Comparison of ENCODE assay signal across 17 cellular contexts in genomic region chr15:67859331-67859946, GRCh38. TPM values are rescaled to one million over a fixed set of nuclear protein-coding genes. Genes with fewer than 3 reads are reported as not detected.
DNase-seq lines count a peak whose midpoint lies in the region; ATAC-seq, FAIRE-seq and TF ChIP-seq lines count a peak whose summit lies in the region.
"Had no signal": no experiment of that assay in that cellular context is flagged by ENCODE, and none has a peak within 500 bp of the region (broad histone marks: within the 10 kb centered on the region; RNA-seq: fewer than 3 reads in every experiment).

No MANE protein-coding gene starts in this region.

- POLR2A ChIA-PET in HepG2 (lab: Yijun Ruan, JAX), result no interaction called here
- POLR2A ChIA-PET in K562 (lab: Yijun Ruan, JAX), result no interaction called here
- POLR2A ChIA-PET in SK-N-SH (lab: Yijun Ruan, JAX), result no interaction called here

- H3K9me3 Mint-ChIP-seq in neural progenitor cell, result no peaks in the 10 kb centered on the region
- no peaks in the 10 kb centered on the region for H3K9me3 Mint-ChIP-seq in activated T-cell treated with anti-CD3 and anti-CD28 coated beads, Interleukin-2, amount 50 U/mL, for 4 hours
- H3K9me3 Mint-ChIP-seq: IgD-negative memory B cell had no signal

- TF ChIP-seq EP300 in HepG2 (IDR thresholded peaks at IDR 0.05; ENCODE audit: low read depth in 2 of 2, low read length in 2 of 2), result no peak
- no peak for TF ChIP-seq EP300 in HepG2 (CRISPR knock-in tag; IDR thresholded peaks at IDR 0.05; ENCODE audit: borderline replicate concordance)
- TF ChIP-seq EP300 in K562 (IDR thresholded peaks at IDR 0.05; ENCODE audit: low read length), result no peak
- TF ChIP-seq EP300 in SK-N-SH (IDR thresholded peaks at IDR 0.05; ENCODE audit: borderline replicate concordance in 1 of 2, low read depth in 1 of 2, low read length in 1 of 2), result no peak

- H3K36me3 Mint-ChIP-seq in neural progenitor cell, result no peaks in the 10 kb centered on the region
- H3K36me3 Mint-ChIP-seq in activated T-cell treated with anti-CD3 and anti-CD28 coated beads, Interleukin-2, amount 50 U/mL, for 4 hours (ENCODE audit: insufficient read depth), result no peaks in the 10 kb centered on the region

- no peak overlapping the region for H3K9ac ChIP-seq in HepG2 (ENCODE audit: insufficient read depth, low read depth, low read length)
- no peak overlapping the region for H3K9ac ChIP-seq in K562 (ENCODE audit: insufficient read depth in 1 of 2, low read depth in 2 of 2, low read length in 2 of 2)
- H3K9ac ChIP-seq in neural progenitor cell, result no peak overlapping the region
- H3K9ac ChIP-seq in SK-N-SH, result no peak overlapping the region

- H3K9me2 ChIP-seq in SK-N-SH, result no peaks in the 10 kb centered on the region

- H3K27me3 Mint-ChIP-seq in neural progenitor cell (ENCODE audit: insufficient read depth, low read depth), result peaks cover 21% of the 10 kb centered on the region
- H3K27me3 Mint-ChIP-seq in activated T-cell treated with anti-CD3 and anti-CD28 coated beads, Interleukin-2, amount 50 U/mL, for 4 hours (ENCODE audit: low read depth), result peaks cover 4% of the 10 kb centered on the region
- H3K27me3 Mint-ChIP-seq: IgD-negative memory B cell had no signal

- BruUV-seq in HepG2 (replicated peaks; lab: Mats Ljungman, UMichigan), result no TSS peak
- no TSS peak for BruUV-seq in K562 (replicated peaks; lab: Mats Ljungman, UMichigan)

- DNase-seq in HepG2 (ENCODE audit: low spot score) (no peak), right lobe of liver (no peak), K562 (ENCODE audit: extremely low read depth in 1 of 4, low spot score in 3 of 4) (no peak), neural progenitor cell (ENCODE audit: low spot score) (no peak), cerebellar nuclear complex (lab: John Stamatoyannopoulos, UW) (no peak), GM13977 (ENCODE audit: low spot score) (no peak), SK-N-SH (no peak)
- DNase-seq in activated T-cell treated with anti-CD3 and anti-CD28 coated beads, Interleukin-2, amount 50 U/mL, for 4 hours, result no peak
- DNase-seq: 8988T, NCI-H146, NCI-H2081 treated with DMSO at 0.1 percent for 48 hours, NCI-H2227 treated with DMSO at 0.1 percent for 48 hours, NCI-H526 treated with DMSO at 0.1 percent for 48 hours, PC-9 had no signal

- H3K4me3 ChIP-seq in HepG2 (replicated peaks in 1 of 3; ENCODE audit: insufficient read depth in 1 of 3, low read depth in 2 of 3, low read length in 3 of 3) (no peak overlapping the region), right lobe of liver (no peak overlapping the region), K562 (no peak overlapping the region), neural progenitor cell (no peak overlapping the region), SK-N-SH (ENCODE audit: low read depth in 2 of 2, low read length in 1 of 2) (no peak overlapping the region)
- H3K4me3 ChIP-seq: HAP-1, PC-9 had no signal

- H3K4me1 ChIP-seq in HepG2 (ENCODE audit: insufficient read depth, low read length) (peaks cover 55% of the 10 kb centered on the region), right lobe of liver (peaks cover 0 to 4% (median 0%) of the 10 kb centered on the region in 4 donors), K562 (replicated peaks in 1 of 2; ENCODE audit: control insufficient read depth in 2 of 2, insufficient read depth in 2 of 2, low read length in 2 of 2) (peaks cover 10 to 14% of the 10 kb centered on the region in 2 experiments; a peak in 4 of 5 replicates), neural progenitor cell (peaks cover 9% of the 10 kb centered on the region), SK-N-SH (ENCODE audit: control insufficient read depth in 1 of 2, insufficient read depth in 2 of 2, low read depth in 1 of 2, low read length in 1 of 2) (peaks cover 0 to 8% of the 10 kb centered on the region in 2 experiments; a peak in 1 of 4 replicates)

- H3K4me1 Mint-ChIP-seq in neural progenitor cell, result peaks cover 47% of the 10 kb centered on the region
- H3K4me1 Mint-ChIP-seq in activated T-cell treated with anti-CD3 and anti-CD28 coated beads, Interleukin-2, amount 50 U/mL, for 4 hours (ENCODE audit: low read depth), result peaks cover 6% of the 10 kb centered on the region

- WGBS in HepG2 (ENCODE audit: low lambda C conversion rate), result 64% methylated on average over 5 of the region's 5 CpGs
- 67% methylated on average over 4 of the region's 5 CpGs for WGBS in right lobe of liver (ENCODE audit: insufficient coverage, low coverage, low lambda C conversion rate, missing lambda C conversion rate)
- 43% methylated on average over 5 of the region's 5 CpGs for WGBS in K562 (ENCODE audit: insufficient coverage, low coverage, missing lambda C conversion rate)
- 80% methylated on average over 5 of the region's 5 CpGs for WGBS in SK-N-SH (ENCODE audit: low lambda C conversion rate)

- H3F3A ChIP-seq in neural progenitor cell (ENCODE audit: low read depth) (peaks cover 17% of the 10 kb centered on the region), SK-N-SH (replicated peaks; ENCODE audit: insufficient read depth) (no peaks in the 10 kb centered on the region)

- in situ Hi-C loops in HepG2 (cut with HindIII; ENCODE audit: extremely low pct_ligation_motif_present, low pct_unique_long_range_greater_than_20kb), result loop anchor here (5.0 kb wide), 1 partner anchor 298 kb away; no protein-coding TSS in a partner anchor
- in situ Hi-C loops in K562 (cut with MboI), result no loop called here
- in situ Hi-C loops in GM13977 (cut with MboI; ENCODE audit: low pct_unique_long_range_greater_than_20kb, low sequenced_read_pairs, unreplicated experiment), result no loop called here

- H3K27ac Mint-ChIP-seq in neural progenitor cell, result peak overlapping the region; percentile 50
- H3K27ac Mint-ChIP-seq: IgD-negative memory B cell had no signal

- no peaks in the 10 kb centered on the region for H3K27me3 ChIP-seq in HepG2 (ENCODE audit: control insufficient read depth in 1 of 2, insufficient read depth in 2 of 2, low read length in 2 of 2)
- H3K27me3 ChIP-seq in right lobe of liver, result no peaks in the 10 kb centered on the region
- H3K27me3 ChIP-seq in K562 (ENCODE audit: control insufficient read depth in 2 of 2, insufficient read depth in 2 of 2, low read length in 2 of 2), result no peaks in the 10 kb centered on the region
- no peaks in the 10 kb centered on the region for H3K27me3 ChIP-seq in neural progenitor cell
- no peaks in the 10 kb centered on the region for H3K27me3 ChIP-seq in SK-N-SH (ENCODE audit: insufficient read depth)

- intact Hi-C loops in HepG2 (cut with micrococcal nuclease; ENCODE audit: unreplicated experiment) (no loop called here), right lobe of liver (cut with DNase I) (loop anchor here in 1 of 2 donors (10.0 kb wide), 1 partner anchor 295 kb away; no protein-coding TSS in a partner anchor), K562 (cut with micrococcal nuclease) (no loop called here)

- no peak overlapping the region for H3K27ac ChIP-seq in HepG2 (ENCODE audit: extremely low read length, insufficient read depth, low read length)
- H3K27ac ChIP-seq in right lobe of liver, result no peak overlapping the region
- no peak overlapping the region for H3K27ac ChIP-seq in K562 (ENCODE audit: extremely low read depth, low read depth, low read length)
- no peak overlapping the region for H3K27ac ChIP-seq in neural progenitor cell
- no peak overlapping the region for H3K27ac ChIP-seq in SK-N-SH (ENCODE audit: low read depth in 2 of 2, low read length in 1 of 2)
- H3K27ac ChIP-seq: PC-9 had no signal

- no peak overlapping the region for H3K4me3 Mint-ChIP-seq in neural progenitor cell
- H3K4me3 Mint-ChIP-seq in activated T-cell treated with anti-CD3 and anti-CD28 coated beads, Interleukin-2, amount 50 U/mL, for 4 hours, result no peak overlapping the region

- H4K20me1 ChIP-seq in HepG2 (ENCODE audit: insufficient read depth, low read length) (no peaks in the 10 kb centered on the region), K562 (replicated peaks; ENCODE audit: control insufficient read depth, insufficient read depth, low read length) (no peaks in the 10 kb centered on the region), neural progenitor cell (ENCODE audit: low read depth) (no peaks in the 10 kb centered on the region), SK-N-SH (ENCODE audit: insufficient read depth) (no peaks in the 10 kb centered on the region)

- no peak overlapping the region for H3K4me2 ChIP-seq in HepG2 (ENCODE audit: low read depth, low read length)
- H3K4me2 ChIP-seq in K562 (ENCODE audit: insufficient read depth, low read length), result no peak overlapping the region
- H3K4me2 ChIP-seq in neural progenitor cell, result no peak overlapping the region
- no peak overlapping the region for H3K4me2 ChIP-seq in SK-N-SH
- H3K4me2 ChIP-seq: PC-9 had no signal

- no peaks in the 10 kb centered on the region for H3K9me1 ChIP-seq in K562 (ENCODE audit: control insufficient read depth, insufficient read depth, low read length)

- H3K79me2 ChIP-seq in HepG2 (ENCODE audit: insufficient read depth, low read length), result no peaks in the 10 kb centered on the region
- no peaks in the 10 kb centered on the region for H3K79me2 ChIP-seq in K562 (ENCODE audit: control insufficient read depth, insufficient read depth, low read length)
- no peaks in the 10 kb centered on the region for H3K79me2 ChIP-seq in neural progenitor cell (ENCODE audit: low read depth)
- H3K79me2 ChIP-seq in SK-N-SH (ENCODE audit: insufficient read depth), result no peaks in the 10 kb centered on the region

- TF ChIP-seq RAD21 in HepG2 (CRISPR knock-in tag; IDR thresholded peaks at IDR 0.05), result no peak
- TF ChIP-seq RAD21 in K562 (CRISPR knock-in tag; conservative IDR thresholded peaks at IDR 0.05 in 1 of 2, IDR thresholded peaks at IDR 0.05 in 1 of 2), result no peak
- TF ChIP-seq RAD21 in SK-N-SH (IDR thresholded peaks at IDR 0.05; ENCODE audit: low read length), result no peak

- CTCF ChIA-PET in HepG2 (lab: Yijun Ruan, JAX; ENCODE audit: low intra/inter-chr PET ratio, low total read pairs) (no interaction called here), K562 (lab: Yijun Ruan, JAX; ENCODE audit: low intra/inter-chr PET ratio) (interaction anchor here (0.6 to 0.8 kb wide), 2 partner anchors 81 to 295 kb away, joined by 3 to 5 read pairs; no protein-coding TSS in a partner anchor), SK-N-SH (lab: Yijun Ruan, JAX) (interaction anchor here (1.3 kb wide), 1 partner anchor 295 kb away, joined by 3 read pairs; no protein-coding TSS in a partner anchor)

- H2AFZ ChIP-seq in HepG2 (ENCODE audit: low read length), result no peak overlapping the region
- H2AFZ ChIP-seq in K562 (ENCODE audit: low read depth, low read length), result no peak overlapping the region
- H2AFZ ChIP-seq in neural progenitor cell (replicated peaks), result no peak overlapping the region
- no peak overlapping the region for H2AFZ ChIP-seq in SK-N-SH (ENCODE audit: low read depth)
- H2AFZ ChIP-seq: PC-9 had no signal

- FAIRE-seq in HepG2 (lab: Jason Lieb, UNC) (no peak), K562 (lab: Jason Lieb, UNC) (no peak)

- H3K9me3 ChIP-seq in HepG2 (ENCODE audit: low read length) (no peaks in the 10 kb centered on the region), right lobe of liver (no peaks in the 10 kb centered on the region), K562 (replicated peaks; ENCODE audit: control insufficient read depth, insufficient read depth, low read depth, low read length) (no peaks in the 10 kb centered on the region), neural progenitor cell (ENCODE audit: low read depth) (no peaks in the 10 kb centered on the region), SK-N-SH (no peaks in the 10 kb centered on the region)
- H3K9me3 ChIP-seq: HAP-1 had no signal

- TF ChIP-seq CTCF in HepG2 (CRISPR knock-in tag; IDR thresholded peaks at IDR 0.05) (no peak), right lobe of liver (IDR thresholded peaks at IDR 0.05) (no peak), K562 (IDR thresholded peaks at IDR 0.05 in 2 of 3, conservative IDR thresholded peaks at IDR 0.05 in 1 of 3; ENCODE audit: insufficient read depth in 2 of 3, low read depth in 1 of 3, low read length in 3 of 3) (no peak), neural progenitor cell (IDR thresholded peaks at IDR 0.05) (no peak), GM13977 (IDR thresholded peaks at IDR 0.05; ENCODE audit: extremely low read depth, insufficient read depth, missing control alignments) (no peak), SK-N-SH (IDR thresholded peaks at IDR 0.05) (no peak)

- TF ChIP-seq POLR2A in HepG2 (IDR thresholded peaks at IDR 0.05; ENCODE audit: insufficient read depth in 1 of 2, low read depth in 2 of 2, low read length in 2 of 2) (no peak), right lobe of liver (IDR thresholded peaks at IDR 0.05) (no peak), K562 (conservative IDR thresholded peaks at IDR 0.05) (no peak)

- H3K36me3 ChIP-seq in HepG2 (replicated peaks in 1 of 2; ENCODE audit: control insufficient read depth in 1 of 2, insufficient read depth in 2 of 2, low read length in 2 of 2) (no peaks in the 10 kb centered on the region), right lobe of liver (no peaks in the 10 kb centered on the region), K562 (ENCODE audit: control insufficient read depth, insufficient read depth, low read length) (no peaks in the 10 kb centered on the region), neural progenitor cell (no peaks in the 10 kb centered on the region), SK-N-SH (replicated peaks in 1 of 2; ENCODE audit: control insufficient read depth in 1 of 2, insufficient read depth in 2 of 2, low read length in 1 of 2) (no peaks in the 10 kb centered on the region)
- H3K36me3 ChIP-seq: HAP-1 had no signal

- ATAC-seq in HepG2 (no peak), right lobe of liver (no peak), K562 (no peak)
- ATAC-seq in activated T-cell treated with anti-CD3 and anti-CD28 coated beads, Interleukin-2, amount 50 U/mL, for 4 hours, result no peak

RNA-seq across cellular contexts. Expression of gene RNU6-1, which starts 19.6 kb away (rescaled TPM):
- total RNA-seq in HepG2 (2016; rRNA removed; fragmentation: Illumina TruSeq; extraction: Trizol), result under 0.01 TPM in 1 of 2 replicates, not detected in the other
- total RNA-seq in HepG2 (2016; cell fraction: cytosol; rRNA removed; fragmentation: Illumina TruSeq; extraction: Trizol; ENCODE audit: low read depth), result under 0.01 TPM in 2 replicates
- under 0.01 TPM in 1 of 2 replicates, not detected in the other for total RNA-seq in HepG2 (2016; cell fraction: insoluble cytoplasmic fraction; rRNA removed; fragmentation: Illumina TruSeq; extraction: Trizol)
- under 0.01 TPM in 1 of 2 replicates, not detected in the other for total RNA-seq in HepG2 (2016; cell fraction: membrane; rRNA removed; fragmentation: Illumina TruSeq; extraction: Trizol)
- not detected in 2 replicates for total RNA-seq in HepG2 (2016; cell fraction: nucleus; rRNA removed; fragmentation: Illumina TruSeq; extraction: Trizol)
- polyA plus RNA-seq in HepG2 (2011; rRNA removed), result not detected in 2 replicates
- polyA plus RNA-seq in HepG2 (2011; cell fraction: cytosol; rRNA removed), result not detected in 2 replicates
- polyA plus RNA-seq in HepG2 (2011; cell fraction: nucleus; rRNA removed), result not detected in 2 replicates
- not detected in 2 replicates for polyA plus RNA-seq in HepG2 (2012)
- not detected in 2 replicates for polyA plus RNA-seq in HepG2 (2016; cell fraction: cytosol; fragmentation: Illumina TruSeq; extraction: Trizol; ENCODE audit: low read depth)
- polyA plus RNA-seq in HepG2 (2016; cell fraction: insoluble cytoplasmic fraction; fragmentation: Illumina TruSeq; extraction: Trizol; ENCODE audit: low read depth), result not detected in 2 replicates
- not detected in 2 replicates for polyA plus RNA-seq in HepG2 (2016; cell fraction: membrane; fragmentation: Illumina TruSeq; extraction: Trizol; ENCODE audit: low read depth)
- polyA plus RNA-seq in HepG2 (2016; cell fraction: nucleus; fragmentation: Illumina TruSeq; extraction: Trizol; ENCODE audit: insufficient read depth, low read depth), result not detected in 2 replicates
- under 0.01 TPM in 1 of 2 replicates, not detected in the other for polyA minus RNA-seq in HepG2 (2011; rRNA and poly(A)+ RNA removed; ENCODE audit: low replicate concordance)
- under 0.01 TPM in 1 of 2 replicates, not detected in the other for polyA minus RNA-seq in HepG2 (2011; cell fraction: cytosol; rRNA and poly(A)+ RNA removed)
- not detected in 2 replicates for polyA minus RNA-seq in HepG2 (2011; cell fraction: nucleus; rRNA and poly(A)+ RNA removed)
- total RNA-seq in right lobe of liver, result not detected
- not detected in 2 replicates for total RNA-seq in K562 (2011; cell fraction: chromatin; rRNA removed; ENCODE audit: low replicate concordance)
- not detected in 2 replicates for total RNA-seq in K562 (2011; cell fraction: nucleolus; rRNA removed)
- not detected in 2 replicates for total RNA-seq in K562 (2011; cell fraction: nucleoplasm; rRNA removed)
- not detected in 2 replicates for total RNA-seq in K562 (2014; rRNA removed)
- total RNA-seq in K562 (2014; rRNA removed; fragmentation: Illumina TruSeq; extraction: Trizol), result not detected in 2 replicates
- total RNA-seq in K562 (2015; rRNA removed; fragmentation: Illumina TruSeq; extraction: Trizol), result not detected in 2 replicates
- not detected in 2 replicates for total RNA-seq in K562 (2021)
- polyA plus RNA-seq in K562 (2011; rRNA removed), result not detected in 2 replicates
- not detected in 2 replicates for polyA plus RNA-seq in K562 (2011; cell fraction: cytosol; rRNA removed)
- not detected in 2 replicates for polyA plus RNA-seq in K562 (2011; cell fraction: nucleus; rRNA removed)
- polyA plus RNA-seq in K562 (2012), result not detected in 2 replicates
- polyA plus RNA-seq in K562 (2014; fragmentation: Illumina TruSeq; extraction: Trizol), result not detected in 2 replicates
- polyA plus RNA-seq in K562 (2014; fragmentation: Nextera tagmentation; extraction: Ambion mirVana), result not detected
- not detected in 2 replicates for polyA plus RNA-seq in K562 (2014; rRNA removed)
- under 0.01 TPM in 2 replicates for polyA minus RNA-seq in K562 (2011; rRNA and poly(A)+ RNA removed)
- 667 TPM in 1 of 2 replicates, not detected in the other for polyA minus RNA-seq in K562 (2011; cell fraction: cytosol; rRNA and poly(A)+ RNA removed)
- polyA minus RNA-seq in K562 (2011; cell fraction: nucleus; rRNA and poly(A)+ RNA removed), result under 0.01 TPM in 1 of 2 replicates, not detected in the other
- total RNA-seq in neural progenitor cell (ENCODE audit: low replicate concordance), result not detected in 2 replicates
- total RNA-seq in activated T-cell treated with anti-CD3 and anti-CD28 coated beads, Interleukin-2, amount 50 U/mL, for 4 hours, result not detected
- not detected in 2 replicates for polyA plus RNA-seq in SK-N-SH (2012; rRNA removed)
- polyA plus RNA-seq in SK-N-SH (2012; cell fraction: cytosol; rRNA removed), result not detected in 2 replicates
- not detected in 2 replicates for polyA plus RNA-seq in SK-N-SH (2012; cell fraction: nucleus; rRNA removed)
- total RNA-seq: HT-29, PC-9 had no signal
- polyA plus RNA-seq: IgD-negative memory B cell had no signal

RNA-seq across cellular contexts. Expression of gene SKOR1, which starts 34.1 kb away (rescaled TPM):
- 0.09 and 0.10 TPM in 2 replicates for total RNA-seq in HepG2 (2016; rRNA removed; fragmentation: Illumina TruSeq; extraction: Trizol)
- total RNA-seq in HepG2 (2016; cell fraction: cytosol; rRNA removed; fragmentation: Illumina TruSeq; extraction: Trizol; ENCODE audit: low read depth), result 0.10 TPM in 1 of 2 replicates, not detected in the other
- 0.09 TPM in 1 of 2 replicates, not detected in the other for total RNA-seq in HepG2 (2016; cell fraction: insoluble cytoplasmic fraction; rRNA removed; fragmentation: Illumina TruSeq; extraction: Trizol)
- not detected in 2 replicates for total RNA-seq in HepG2 (2016; cell fraction: membrane; rRNA removed; fragmentation: Illumina TruSeq; extraction: Trizol)
- 0.25 TPM in 1 of 2 replicates, not detected in the other for total RNA-seq in HepG2 (2016; cell fraction: nucleus; rRNA removed; fragmentation: Illumina TruSeq; extraction: Trizol)
- 0.11 and 0.14 TPM in 2 replicates for polyA plus RNA-seq in HepG2 (2011; rRNA removed)
- polyA plus RNA-seq in HepG2 (2011; cell fraction: cytosol; rRNA removed), result 0.04 and 0.09 TPM in 2 replicates
- polyA plus RNA-seq in HepG2 (2011; cell fraction: nucleus; rRNA removed), result 0.96 and 1.0 TPM in 2 replicates
- polyA plus RNA-seq in HepG2 (2012), result 0.27 and 0.28 TPM in 2 replicates
- polyA plus RNA-seq in HepG2 (2016; cell fraction: cytosol; fragmentation: Illumina TruSeq; extraction: Trizol; ENCODE audit: low read depth), result not detected in 2 replicates
- polyA plus RNA-seq in HepG2 (2016; cell fraction: insoluble cytoplasmic fraction; fragmentation: Illumina TruSeq; extraction: Trizol; ENCODE audit: low read depth), result 0.05 and 0.14 TPM in 2 replicates
- polyA plus RNA-seq in HepG2 (2016; cell fraction: membrane; fragmentation: Illumina TruSeq; extraction: Trizol; ENCODE audit: low read depth), result not detected in 2 replicates
- polyA plus RNA-seq in HepG2 (2016; cell fraction: nucleus; fragmentation: Illumina TruSeq; extraction: Trizol; ENCODE audit: insufficient read depth, low read depth), result 0.35 and 0.36 TPM in 2 replicates
- polyA minus RNA-seq in HepG2 (2011; rRNA and poly(A)+ RNA removed; ENCODE audit: low replicate concordance), result 0.28 and 0.80 TPM in 2 replicates
- not detected in 2 replicates for polyA minus RNA-seq in HepG2 (2011; cell fraction: cytosol; rRNA and poly(A)+ RNA removed)
- polyA minus RNA-seq in HepG2 (2011; cell fraction: nucleus; rRNA and poly(A)+ RNA removed), result 0.75 and 0.90 TPM in 2 replicates
- total RNA-seq in right lobe of liver, result under 1 TPM in 5 of 6 experiments, not detected in 1; 0.05 to 0.21 (median 0.09) TPM
- 0.12 and 0.25 TPM in 2 replicates for total RNA-seq in K562 (2011; cell fraction: chromatin; rRNA removed; ENCODE audit: low replicate concordance)
- total RNA-seq in K562 (2011; cell fraction: nucleolus; rRNA removed), result 0.17 TPM in 1 of 2 replicates, not detected in the other
- 0.07 TPM in 1 of 2 replicates, not detected in the other for total RNA-seq in K562 (2011; cell fraction: nucleoplasm; rRNA removed)
- total RNA-seq in K562 (2014; rRNA removed), result 0.12 and 0.41 TPM in 2 replicates
- not detected in 2 replicates for total RNA-seq in K562 (2014; rRNA removed; fragmentation: Illumina TruSeq; extraction: Trizol)
- total RNA-seq in K562 (2015; rRNA removed; fragmentation: Illumina TruSeq; extraction: Trizol), result 0.07 TPM in 1 of 2 replicates, not detected in the other
- total RNA-seq in K562 (2021), result 0.31 TPM in 2 replicates
- 0.04 and 0.08 TPM in 2 replicates for polyA plus RNA-seq in K562 (2011; rRNA removed)
- polyA plus RNA-seq in K562 (2011; cell fraction: cytosol; rRNA removed), result 0.01 and 0.07 TPM in 2 replicates
- 0.18 and 0.22 TPM in 2 replicates for polyA plus RNA-seq in K562 (2011; cell fraction: nucleus; rRNA removed)
- polyA plus RNA-seq in K562 (2012), result 0.13 and 0.43 TPM in 2 replicates
- 0.04 and 0.07 TPM in 2 replicates for polyA plus RNA-seq in K562 (2014; fragmentation: Illumina TruSeq; extraction: Trizol)
- polyA plus RNA-seq in K562 (2014; fragmentation: Nextera tagmentation; extraction: Ambion mirVana), result not detected
- 0.11 and 0.23 TPM in 2 replicates for polyA plus RNA-seq in K562 (2014; rRNA removed)
- 0.07 and 0.12 TPM in 2 replicates for polyA minus RNA-seq in K562 (2011; rRNA and poly(A)+ RNA removed)
- polyA minus RNA-seq in K562 (2011; cell fraction: cytosol; rRNA and poly(A)+ RNA removed), result 0.36 TPM in 1 of 2 replicates, not detected in the other
- polyA minus RNA-seq in K562 (2011; cell fraction: nucleus; rRNA and poly(A)+ RNA removed), result 0.13 and 0.33 TPM in 2 replicates
- total RNA-seq in neural progenitor cell (ENCODE audit: low replicate concordance), result 0.09 and 0.51 TPM in 2 replicates
- under 1 TPM; 0.15 to 0.34 (median 0.33) TPM for total RNA-seq in activated T-cell treated with anti-CD3 and anti-CD28 coated beads, Interleukin-2, amount 50 U/mL, for 4 hours
- 0.18 and 0.26 TPM in 2 replicates for polyA plus RNA-seq in SK-N-SH (2012; rRNA removed)
- polyA plus RNA-seq in SK-N-SH (2012; cell fraction: cytosol; rRNA removed), result 0.09 TPM in 2 replicates
- polyA plus RNA-seq in SK-N-SH (2012; cell fraction: nucleus; rRNA removed), result 1.3 and 2.3 TPM in 2 replicates
- polyA plus RNA-seq: IgD-negative memory B cell had no signal

Comparison
In these comparisons a context has a peak if more than half of its experiments do, and no peak if none do; other contexts are left out.
1. Of the 241 proteins assayed by ChIP-seq in both HepG2 and K562: peak only in HepG2: none; only in K562: ADNP, CBX1 and KDM1A; in both: CHD4; in neither: 237.